ENCODE assay signal across 21 cellular contexts in the genomic region with DNA sequence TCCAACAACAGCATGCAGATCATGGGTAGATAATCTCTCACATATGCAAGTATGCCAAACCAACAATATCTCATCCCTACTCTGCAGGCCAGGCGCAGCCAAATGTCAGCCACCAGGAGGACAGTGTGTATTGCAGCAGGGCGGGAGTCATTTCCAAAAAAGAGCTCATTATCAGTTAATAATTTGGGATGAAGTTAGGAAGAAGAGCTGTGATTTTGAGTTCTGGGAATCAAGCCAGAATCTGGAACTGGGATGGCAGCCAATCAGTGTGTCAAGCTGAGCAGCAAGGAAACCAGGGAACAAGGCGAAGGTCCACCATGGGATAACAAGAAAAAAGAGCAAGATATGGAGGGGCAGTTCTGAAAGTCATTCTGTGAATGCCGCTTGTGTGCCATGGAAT.
DNase-seq lines count a peak whose midpoint lies in the region; ATAC-seq and TF ChIP-seq lines count a peak whose summit lies in the region.
"Had no signal": no experiment of that assay in that cellular context is flagged by ENCODE, and none has a peak within 500 bp of the region (broad histone marks: within the 10 kb centered on the region; RNA-seq: fewer than 3 reads in every experiment).

No MANE protein-coding gene starts in this region.

- no peak overlapping the region for H3K4me3 Mint-ChIP-seq in activated CD8-positive, alpha-beta memory T cell treated with anti-CD3 and anti-CD28 coated beads, Interleukin-2, amount 10 ng/mL, durations not matched to agents 7 days and 5 days
- H3K4me3 Mint-ChIP-seq in CD8-positive, alpha-beta memory T cell, result no peak overlapping the region
- H3K4me3 Mint-ChIP-seq: activated naive CD4-positive, alpha-beta T cell treated with anti-CD3 and anti-CD28 coated beads, Interleukin-2, amount 50 U/mL, for 24 hours; IgD-negative memory B cell; memory B cell had no signal

- no peaks in the 10 kb centered on the region for H3K4me1 ChIP-seq in CD8-positive, alpha-beta memory T cell (ENCODE audit: insufficient read depth, low read length)
- H3K4me1 ChIP-seq: HAP-1, sigmoid colon, tibial artery had no signal

- no peaks in the 10 kb centered on the region for H3K9me3 ChIP-seq in CD8-positive, alpha-beta memory T cell (ENCODE audit: low read length)
- H3K9me3 ChIP-seq: HAP-1, sigmoid colon, tibial artery had no signal

- H3K36me3 ChIP-seq in CD8-positive, alpha-beta memory T cell (ENCODE audit: insufficient read depth, low read length), result no peaks in the 10 kb centered on the region
- H3K36me3 ChIP-seq: HAP-1, sigmoid colon, tibial artery had no signal

- no peak overlapping the region for H3K27ac Mint-ChIP-seq in activated CD8-positive, alpha-beta memory T cell treated with anti-CD3 and anti-CD28 coated beads, Interleukin-2, amount 10 ng/mL, durations not matched to agents 7 days and 5 days
- no peak overlapping the region for H3K27ac Mint-ChIP-seq in CD8-positive, alpha-beta memory T cell
- H3K27ac Mint-ChIP-seq: activated naive CD4-positive, alpha-beta T cell treated with anti-CD3 and anti-CD28 coated beads, Interleukin-2, amount 50 U/mL, for 24 hours; IgD-negative memory B cell; memory B cell had no signal

- peak; percentile 35 for DNase-seq in AG10803 (ENCODE audit: low read depth)
- peak; percentile 38 for DNase-seq in NCI-H69 (lab: John Stamatoyannopoulos, UW)
- peak; percentile 7 for DNase-seq in fibroblast of gingiva (ENCODE audit: low read depth)
- peak; percentile 26 for DNase-seq in kidney tubule cell (ENCODE audit: low spot score)
- no peak for DNase-seq in activated CD8-positive, alpha-beta memory T cell treated with anti-CD3 and anti-CD28 coated beads, Interleukin-2, amount 10 ng/mL, durations not matched to agents 7 days and 5 days
- no peak for DNase-seq in CD8-positive, alpha-beta memory T cell
- DNase-seq: activated CD4-positive, alpha-beta T cell treated with anti-CD3 and anti-CD28 coated beads for 1 hour; DMS53; erythroblast; NK-92 treated with Interleukin-12 subunit alpha and Interleukin-12 subunit beta, amount 100 ng/mL, for 24 hours; SHP77 treated with DMSO at 0.1 percent for 48 hours; sigmoid colon; stimulated activated CD4-positive, alpha-beta T cell treated with anti-CD3 and anti-CD28 coated beads, Interleukin-4, amount 100 ng/mL, for 24 hours; tibial artery had no signal

- POLR2A ChIA-PET in CD8-positive, alpha-beta memory T cell (lab: Charles Lee), result no interaction called here

- TF ChIP-seq CTCF in AG10803 (conservative IDR thresholded peaks at IDR 0.05; ENCODE audit: low read length), result no peak

- no peaks in the 10 kb centered on the region for H3K27me3 ChIP-seq in CD8-positive, alpha-beta memory T cell (ENCODE audit: insufficient read depth, low read length, poor library complexity, severe bottlenecking)
- H3K27me3 ChIP-seq: sigmoid colon, tibial artery had no signal

- H3K4me1 Mint-ChIP-seq in activated CD8-positive, alpha-beta memory T cell treated with anti-CD3 and anti-CD28 coated beads, Interleukin-2, amount 10 ng/mL, durations not matched to agents 7 days and 5 days, result no peaks in the 10 kb centered on the region
- peaks cover 0 to 5% (median 0%) of the 10 kb centered on the region in 3 donors for H3K4me1 Mint-ChIP-seq in CD8-positive, alpha-beta memory T cell

- H3K27ac ChIP-seq in CD8-positive, alpha-beta memory T cell (ENCODE audit: low read depth, low read length), result no peak overlapping the region
- H3K27ac ChIP-seq: coronary artery, sigmoid colon, tibial artery had no signal

- H3K4me3 ChIP-seq in AG10803 (ENCODE audit: low read length), result no peak overlapping the region
- no peak overlapping the region for H3K4me3 ChIP-seq in CD8-positive, alpha-beta memory T cell (ENCODE audit: low read length)
- H3K4me3 ChIP-seq: coronary artery, HAP-1, sigmoid colon, tibial artery had no signal

- no peaks in the 10 kb centered on the region for H3K27me3 Mint-ChIP-seq in activated CD8-positive, alpha-beta memory T cell treated with anti-CD3 and anti-CD28 coated beads, Interleukin-2, amount 10 ng/mL, durations not matched to agents 7 days and 5 days
- H3K27me3 Mint-ChIP-seq in CD8-positive, alpha-beta memory T cell, result peaks cover 4 to 6% of the 10 kb centered on the region in 2 donors
- H3K27me3 Mint-ChIP-seq: activated naive CD4-positive, alpha-beta T cell treated with anti-CD3 and anti-CD28 coated beads, Interleukin-2, amount 50 U/mL, for 24 hours had no signal

- no peaks in the 10 kb centered on the region for H3K9me3 Mint-ChIP-seq in activated CD8-positive, alpha-beta memory T cell treated with anti-CD3 and anti-CD28 coated beads, Interleukin-2, amount 10 ng/mL, durations not matched to agents 7 days and 5 days (ENCODE audit: low read depth)
- H3K9me3 Mint-ChIP-seq in CD8-positive, alpha-beta memory T cell, result peaks cover 0 to 2% (median 0%) of the 10 kb centered on the region in 5 donors
- H3K9me3 Mint-ChIP-seq: activated naive CD4-positive, alpha-beta T cell treated with anti-CD3 and anti-CD28 coated beads, Interleukin-2, amount 50 U/mL, for 24 hours had no signal

- CTCF ChIA-PET in activated CD8-positive, alpha-beta memory T cell treated with anti-CD3 and anti-CD28 coated beads, Interleukin-2, amount 10 ng/mL, durations not matched to agents 7 days and 5 days (lab: Charles Lee), result no interaction called here
- CTCF ChIA-PET in CD8-positive, alpha-beta memory T cell (lab: Charles Lee), result no interaction called here

- no peak for ATAC-seq in activated CD8-positive, alpha-beta memory T cell treated with anti-CD3 and anti-CD28 coated beads, Interleukin-2, amount 10 ng/mL, durations not matched to agents 7 days and 5 days
- ATAC-seq in GM18511 (IDR thresholded peaks at IDR 0.05; ENCODE audit: unreplicated experiment), result no peak
- no peak for ATAC-seq in GM19351 (IDR thresholded peaks at IDR 0.05; ENCODE audit: unreplicated experiment)

- H3K36me3 Mint-ChIP-seq in activated CD8-positive, alpha-beta memory T cell treated with anti-CD3 and anti-CD28 coated beads, Interleukin-2, amount 10 ng/mL, durations not matched to agents 7 days and 5 days, result no peaks in the 10 kb centered on the region
- peaks cover 0 to 13% (median 2%) of the 10 kb centered on the region in 3 donors for H3K36me3 Mint-ChIP-seq in CD8-positive, alpha-beta memory T cell
- H3K36me3 Mint-ChIP-seq: activated naive CD4-positive, alpha-beta T cell treated with anti-CD3 and anti-CD28 coated beads, Interleukin-2, amount 50 U/mL, for 24 hours had no signal

Comparison
In these comparisons a context has a peak if more than half of its experiments do, and no peak if none do; other contexts are left out.
1. DNase-seq: peak in AG10803 (single experiment), NCI-H69 (single experiment), fibroblast of gingiva (single experiment) and kidney tubule cell (single experiment); none in activated CD8-positive, alpha-beta memory T cell treated with anti-CD3 and anti-CD28 coated beads, Interleukin-2, amount 10 ng/mL, durations not matched to agents 7 days and 5 days (single experiment) and CD8-positive, alpha-beta memory T cell (0 of 5).